ENCODE assay signal across 8 cellular contexts in genomic region chr14:77133718-77134338, GRCh38. TPM values are rescaled to one million over a fixed set of nuclear protein-coding genes. Genes with fewer than 3 reads are reported as not detected.
DNase-seq lines count a peak whose midpoint lies in the region; ATAC-seq, FAIRE-seq and TF ChIP-seq lines count a peak whose summit lies in the region.

No MANE protein-coding gene starts in this region.

- peak; percentile 55 for ATAC-seq in GM18858 (IDR thresholded peaks at IDR 0.05; ENCODE audit: unreplicated experiment)

- FAIRE-seq in D721Med (lab: Jason Lieb, UNC) = no peak
- FAIRE-seq in frontal cortex (lab: Jason Lieb, UNC) = no peak

- DNase-seq in Jurkat, Clone E6-1 (ENCODE audit: low read depth, low spot score) = peak; percentile 87
- peak; percentile 72 for DNase-seq in activated CD8-positive, alpha-beta memory T cell treated with anti-CD3 and anti-CD28 coated beads for 24 hours
- peak; percentile 62 for DNase-seq in fibroblast of peridontal ligament (ENCODE audit: extremely low read depth)
- DNase-seq in renal cortical epithelial cell (ENCODE audit: low read depth) = peak; percentile 57
- no peak for DNase-seq in D721Med (ENCODE audit: insufficient read length, low spot score)
- no peak for DNase-seq in NK-92 treated with Interleukin-12 subunit alpha and Interleukin-12 subunit beta, amount 100 ng/mL, for 24 hours (lab: John Stamatoyannopoulos, UW)
- no peak for DNase-seq in frontal cortex (ENCODE audit: low spot score in 2 of 2)

- no peak overlapping the region for H3K4me3 ChIP-seq in Jurkat, Clone E6-1 (ENCODE audit: low read length)

- TF ChIP-seq CTCF in D721Med (IDR thresholded peaks at IDR 0.05; ENCODE audit: insufficient read depth, missing control alignments) = no peak

RNA-seq across cellular contexts. Expression of gene ZDHHC22, which starts 7.8 kb away (rescaled TPM):
- not detected for polyA plus RNA-seq in Jurkat, Clone E6-1 (2012; ENCODE audit: insufficient read depth, insufficient read length)
- total RNA-seq in renal cortical epithelial cell (not detected in 2 replicates), frontal cortex (5.7 TPM)

RNA-seq across cellular contexts. Expression of gene CIPC, which starts 35.8 kb away (rescaled TPM):
- polyA plus RNA-seq in Jurkat, Clone E6-1 (2012; ENCODE audit: insufficient read depth, insufficient read length) = 11.6 TPM
- 16.8 and 21.8 TPM in 2 replicates for total RNA-seq in renal cortical epithelial cell
- 44.8 TPM for total RNA-seq in frontal cortex

RNA-seq across cellular contexts. Expression of gene TMEM63C, which starts 47.8 kb away (rescaled TPM):
- 4.2 TPM for polyA plus RNA-seq in Jurkat, Clone E6-1 (2012; ENCODE audit: insufficient read depth, insufficient read length)
- total RNA-seq in renal cortical epithelial cell = 0.17 and 1.9 TPM in 2 replicates
- total RNA-seq in frontal cortex = 8.6 TPM

Comparison
In these comparisons a context has a peak if more than half of its experiments do, and no peak if none do; other contexts are left out.
1. DNase-seq: peak in Jurkat, Clone E6-1 (single experiment), activated CD8-positive, alpha-beta memory T cell treated with anti-CD3 and anti-CD28 coated beads for 24 hours (single experiment), fibroblast of peridontal ligament (single experiment) and renal cortical epithelial cell (single experiment); none in D721Med (single experiment), NK-92 treated with Interleukin-12 subunit alpha and Interleukin-12 subunit beta, amount 100 ng/mL, for 24 hours (single experiment) and frontal cortex (0 of 2).